ENCODE assay signal across 21 cellular contexts in genomic region chr11:64202992-64203391, GRCh38. TPM values are rescaled to one million over a fixed set of nuclear protein-coding genes. Genes with fewer than 3 reads are reported as not detected.
A peak's percentile ranks its signal among the peaks of the same experiment; 100 is the strongest.
DNase-seq lines count a peak whose midpoint lies in the region; TF ChIP-seq lines count a peak whose summit lies in the region.
"Had no signal": no experiment of that assay in that cellular context is flagged by ENCODE, and none has a peak within 500 bp of the region (broad histone marks: within the 10 kb centered on the region; RNA-seq: fewer than 3 reads in every experiment).

No MANE protein-coding gene starts in this region.

- no peak overlapping the region for H3K4me2 ChIP-seq in BLaER1
- H3K4me2 ChIP-seq: KMS-11 had no signal

- H3K9me3 Mint-ChIP-seq in activated T-cell treated with anti-CD3 and anti-CD28 coated beads, Interleukin-2, amount 50 U/mL, for 24 hours, result no peaks in the 10 kb centered on the region
- H3K9me3 Mint-ChIP-seq in endothelial cell (ENCODE audit: unreplicated experiment), result no peaks in the 10 kb centered on the region
- H3K9me3 Mint-ChIP-seq: CD4-positive, CD25-positive, alpha-beta regulatory T cell had no signal

- peaks cover 31% of the 10 kb centered on the region for H3K4me1 ChIP-seq in BLaER1

- H3K27ac ChIP-seq in BLaER1 (no peak overlapping the region), VCaP (peak overlapping the region; percentile 19)
- H3K27ac ChIP-seq: GM23248, KMS-11 had no signal

- DNase-seq in activated T-cell treated with anti-CD3 and anti-CD28 coated beads, Interleukin-2, amount 50 U/mL, for 24 hours, result no peak
- no peak for DNase-seq in activated T-cell treated with anti-CD3 and anti-CD28 coated beads, Interleukin-2, amount 50 U/mL, for 1 hour
- DNase-seq in endothelial cell (ENCODE audit: low spot score) (no peak), hippocampal formation (lab: John Stamatoyannopoulos, UW) (no peak), GM03348 (ENCODE audit: low spot score) (no peak), NCI-H2107 (lab: John Stamatoyannopoulos, UW) (no peak)
- DNase-seq: CD4-positive, CD25-positive, alpha-beta regulatory T cell; DMS79; GM23248; HCEC 1CT; NCI-H1092 treated with DMSO at 0.1 percent for 48 hours; NCI-H1436 treated with DMSO at 0.1 percent for 48 hours; NCI-H1930; NCI-H2171 treated with DMSO at 0.1 percent for 48 hours; NCI-H524 treated with DMSO at 0.1 percent for 48 hours; OCI-M1; SHP77 had no signal

- H3K4me1 Mint-ChIP-seq in activated T-cell treated with anti-CD3 and anti-CD28 coated beads, Interleukin-2, amount 50 U/mL, for 24 hours (ENCODE audit: low read depth), result peaks cover 38% of the 10 kb centered on the region
- H3K4me1 Mint-ChIP-seq in endothelial cell (ENCODE audit: unreplicated experiment), result peaks cover 33% of the 10 kb centered on the region

- H3K9me3 ChIP-seq in BLaER1, result no peaks in the 10 kb centered on the region

- peak overlapping the region; percentile 23 for H3K27ac Mint-ChIP-seq in activated T-cell treated with anti-CD3 and anti-CD28 coated beads, Interleukin-2, amount 50 U/mL, for 24 hours
- H3K27ac Mint-ChIP-seq in endothelial cell (ENCODE audit: unreplicated experiment), result no peak overlapping the region
- H3K27ac Mint-ChIP-seq: B cell had no signal

- no peaks in the 10 kb centered on the region for H3K27me3 ChIP-seq in BLaER1

- TF ChIP-seq CTCF in VCaP (conservative IDR thresholded peaks at IDR 0.05) (no peak), endothelial cell (IDR thresholded peaks at IDR 0.05; ENCODE audit: unreplicated experiment) (no peak)

- H3K4me3 Mint-ChIP-seq in activated T-cell treated with anti-CD3 and anti-CD28 coated beads, Interleukin-2, amount 50 U/mL, for 24 hours, result no peak overlapping the region
- peak overlapping the region; percentile 78 for H3K4me3 Mint-ChIP-seq in endothelial cell (ENCODE audit: unreplicated experiment)
- H3K4me3 Mint-ChIP-seq: B cell had no signal

- no peak overlapping the region for H3K4me3 ChIP-seq in BLaER1
- H3K4me3 ChIP-seq: GM23248 had no signal

- H3K9ac ChIP-seq in BLaER1, result peak overlapping the region; percentile 40; the same call in 1 of the 2 replicates
- H3K9ac ChIP-seq: GM23248, KMS-11 had no signal

- H3K36me3 ChIP-seq in BLaER1, result peaks cover 5% of the 10 kb centered on the region

- H4K20me1 ChIP-seq in BLaER1, result peaks cover 51% of the 10 kb centered on the region

- no peaks in the 10 kb centered on the region for H3K27me3 Mint-ChIP-seq in activated T-cell treated with anti-CD3 and anti-CD28 coated beads, Interleukin-2, amount 50 U/mL, for 24 hours
- H3K27me3 Mint-ChIP-seq in endothelial cell (ENCODE audit: unreplicated experiment), result peaks cover 8% of the 10 kb centered on the region
- H3K27me3 Mint-ChIP-seq: B cell; CD4-positive, CD25-positive, alpha-beta regulatory T cell had no signal

- peaks cover 99% of the 10 kb centered on the region for H3K36me3 Mint-ChIP-seq in activated T-cell treated with anti-CD3 and anti-CD28 coated beads, Interleukin-2, amount 50 U/mL, for 24 hours (ENCODE audit: low read depth)
- peaks cover 35% of the 10 kb centered on the region for H3K36me3 Mint-ChIP-seq in endothelial cell (ENCODE audit: low read depth, unreplicated experiment)

RNA-seq across cellular contexts. Expression of gene FERMT3, which starts 3.5 kb away (rescaled TPM):
- 6.2 TPM for total RNA-seq in endothelial cell (ENCODE audit: unreplicated experiment)

RNA-seq across cellular contexts. Expression of gene STIP1, which starts 17.0 kb away (rescaled TPM):
- total RNA-seq in endothelial cell (ENCODE audit: unreplicated experiment), result 124 TPM

RNA-seq across cellular contexts. Expression of gene TRPT1, which starts 23.0 kb away (rescaled TPM):
- 23.2 TPM for total RNA-seq in endothelial cell (ENCODE audit: unreplicated experiment)

RNA-seq across cellular contexts. Expression of gene NUDT22, which starts 23.1 kb away (rescaled TPM):
- 21.2 TPM for total RNA-seq in endothelial cell (ENCODE audit: unreplicated experiment)

RNA-seq across cellular contexts. Expression of gene DNAJC4, which starts 27.4 kb away (rescaled TPM):
- 38.0 TPM for total RNA-seq in endothelial cell (ENCODE audit: unreplicated experiment)
